In genomic region chr22:47817380-47817779, GRCh38 we compare ENCODE assay signal across 23 cellular contexts.
"Had no signal": no experiment of that assay in that cellular context is flagged by ENCODE, and none has a peak within 500 bp of the region (broad histone marks: within the 10 kb centered on the region; RNA-seq: fewer than 3 reads in every experiment).

No MANE protein-coding gene starts in this region.

- FAIRE-seq: endothelial cell of umbilical vein, frontal cortex, kidney had no signal

- H3K4me1 ChIP-seq: colonic mucosa, esophagus muscularis mucosa, foreskin keratinocyte, gastroesophageal sphincter, heart left ventricle, left lung, lower lobe of right lung had no signal

- H3K27ac Mint-ChIP-seq: dendritic cell treated with granulocyte-macrophage colony-stimulating factor and Interleukin-4, amounts not matched to agents 40 ng/mL and 50 ng/mL, for 4 days; immature natural killer cell; mesothelial cell of epicardium had no signal

- H3K27ac ChIP-seq: colonic mucosa, esophagus muscularis mucosa, foreskin keratinocyte, gastroesophageal sphincter, heart left ventricle, hepatocyte, left lung, lower lobe of right lung had no signal

- H3K4me1 Mint-ChIP-seq: mesothelial cell of epicardium had no signal

- H3K4me3 Mint-ChIP-seq: dendritic cell treated with granulocyte-macrophage colony-stimulating factor and Interleukin-4, amounts not matched to agents 40 ng/mL and 50 ng/mL, for 4 days; immature natural killer cell; mesothelial cell of epicardium had no signal

- H3K27me3 ChIP-seq: colonic mucosa, foreskin keratinocyte, hepatocyte had no signal

- H3K36me3 ChIP-seq: colonic mucosa, esophagus muscularis mucosa, gastroesophageal sphincter, heart left ventricle, left lung, lower lobe of right lung had no signal

- H3K4me3 ChIP-seq: colonic mucosa, esophagus muscularis mucosa, gastroesophageal sphincter, heart left ventricle, hepatocyte, left lung, lower lobe of right lung, mucosa of descending colon had no signal

- DNase-seq: colonic mucosa; cortex of kidney; effector CD4-positive, alpha-beta T cell; effector memory CD4-positive, alpha-beta T cell; foreskin keratinocyte; heart left ventricle; hypothalamus; immature natural killer cell; kidney; kidney glomerular epithelial cell; left colon; left lung; left ventricle myocardium superior; lower lobe of right lung; mesenchymal stem cell; mucosa of descending colon had no signal

- H3K4me2 ChIP-seq: hepatocyte had no signal

- H3K36me3 Mint-ChIP-seq: immature natural killer cell, mesothelial cell of epicardium had no signal

- ATAC-seq: foreskin keratinocyte, gastroesophageal sphincter, heart left ventricle, left colon, left lung, left ventricle myocardium superior, lower lobe of right lung, mucosa of descending colon had no signal

- H3K79me2 ChIP-seq: hepatocyte had no signal

- H3K9me3 ChIP-seq: colonic mucosa, lower lobe of right lung, mucosa of descending colon had no signal

- H2AFZ ChIP-seq: hepatocyte had no signal
